14 cellular contexts compared by ENCODE assay signal in the genomic region with DNA sequence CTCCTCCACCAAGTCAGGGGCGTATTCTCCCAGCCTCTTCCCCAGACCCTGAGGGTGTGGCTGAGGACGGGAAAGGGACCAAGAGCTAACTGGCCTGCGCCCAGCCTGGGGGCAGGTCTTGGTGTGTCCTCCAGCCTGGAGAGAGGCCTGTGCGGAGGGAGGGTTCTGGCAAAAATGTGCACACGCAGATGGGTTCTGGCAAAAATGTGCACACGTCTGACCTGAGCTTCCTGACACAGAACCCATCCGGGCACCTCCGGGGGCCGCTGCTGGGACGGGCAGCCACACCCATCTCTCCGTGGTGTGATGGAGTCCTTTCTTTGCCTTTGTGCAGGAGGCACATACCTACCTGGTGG. TPM values are rescaled to one million over a fixed set of nuclear protein-coding genes. Genes with fewer than 3 reads are reported as not detected.
A peak's percentile ranks its signal among the peaks of the same experiment; 100 is the strongest.
DNase-seq lines count a peak whose midpoint lies in the region; ATAC-seq and TF ChIP-seq lines count a peak whose summit lies in the region.
"Had no signal": no experiment of that assay in that cellular context is flagged by ENCODE, and none has a peak within 500 bp of the region (broad histone marks: within the 10 kb centered on the region; RNA-seq: fewer than 3 reads in every experiment).

No MANE protein-coding gene starts in this region.

- no peaks in the 10 kb centered on the region for H3K36me3 Mint-ChIP-seq in H9 (ENCODE audit: insufficient read depth in 1 of 3, low read depth in 3 of 3)
- no peaks in the 10 kb centered on the region for H3K36me3 Mint-ChIP-seq in activated T-helper 2 cell treated with anti-CD3 and anti-CD28 coated beads, Interferon-gamma antibody, Interleukin-2, Interleukin-4, amounts not matched to agents 10 μg/mL and 5 μg/mL and 100 μg/mL, durations not matched to agents 14 hours and 24 hours and 36 hours (ENCODE audit: low read depth)

- no peak for TF ChIP-seq CTCF in H9 (conservative IDR thresholded peaks at IDR 0.05)
- TF ChIP-seq CTCF in uterus (IDR thresholded peaks at IDR 0.05), result no peak

- peak; percentile 65 for ATAC-seq in left ventricle myocardium superior
- ATAC-seq in HG03469 (IDR thresholded peaks at IDR 0.05; ENCODE audit: unreplicated experiment), result no peak

- H3K27me3 ChIP-seq in H9 (ENCODE audit: insufficient read depth, low read length) (no peaks in the 10 kb centered on the region), uterus (no peaks in the 10 kb centered on the region)

- H2BK20ac ChIP-seq in H9 (ENCODE audit: low read depth, low read length, poor library complexity, severe bottlenecking), result no peak overlapping the region

- H3K27me3 Mint-ChIP-seq in H9 (ENCODE audit: low read depth), result peaks cover 29% of the 10 kb centered on the region
- H3K27me3 Mint-ChIP-seq in activated T-helper 2 cell treated with anti-CD3 and anti-CD28 coated beads, Interferon-gamma antibody, Interleukin-2, Interleukin-4, amounts not matched to agents 10 μg/mL and 5 μg/mL and 100 μg/mL, durations not matched to agents 14 hours and 24 hours and 36 hours (ENCODE audit: low read depth), result peaks cover 5% of the 10 kb centered on the region

- H3K36me3 ChIP-seq in uterus, result no peaks in the 10 kb centered on the region

- DNase-seq in H9 (no peak), left ventricle myocardium superior (no peak), posterior vena cava (ENCODE audit: low spot score) (peak; percentile 75), medulla oblongata (ENCODE audit: extremely low spot score) (no peak), DMS79 (lab: John Stamatoyannopoulos, UW) (no peak), uterus (no peak)
- peak; percentile 8 for DNase-seq in activated T-helper 2 cell treated with anti-CD3 and anti-CD28 coated beads, Interferon-gamma antibody, Interleukin-2, Interleukin-4, amounts not matched to agents 10 μg/mL and 5 μg/mL and 100 μg/mL, durations not matched to agents 14 hours and 24 hours and 36 hours (ENCODE audit: low spot score)
- DNase-seq: activated B cell treated with CpG ODN at 0.5 μM for 24 hours; activated T-cell treated with anti-CD3 and anti-CD28 coated beads, Interleukin-2, amount 50 U/mL, for 24 hours; anterior cingulate cortex; CD4-positive, alpha-beta T cell; NCI-H2227 treated with DMSO at 0.1 percent for 48 hours had no signal

- intact Hi-C loops in activated T-helper 2 cell treated with anti-CD3 and anti-CD28 coated beads, Interferon-gamma antibody, Interleukin-2, Interleukin-4, amounts not matched to agents 10 μg/mL and 5 μg/mL and 100 μg/mL, durations not matched to agents 14 hours and 24 hours and 36 hours (cut with micrococcal nuclease), result no loop called here
- intact Hi-C loops in left ventricle myocardium superior (cut with micrococcal nuclease) (no loop called here), posterior vena cava (cut with DNase I) (no loop called here), uterus (cut with DNase I; ENCODE audit: low total_unique reads) (no loop called here)

- no peak overlapping the region for H2BK5ac ChIP-seq in H9 (ENCODE audit: insufficient read length, low read length)

- H3T11ph ChIP-seq in H9 (ENCODE audit: low read length), result no peak overlapping the region

- no peak overlapping the region for H2AFZ ChIP-seq in H9 (ENCODE audit: low read length)

- no peak overlapping the region for H3K23ac ChIP-seq in H9 (ENCODE audit: insufficient read length, low read depth, low read length)

- H3K9me3 ChIP-seq in H9 (ENCODE audit: control insufficient read depth, low read depth, low read length) (no peaks in the 10 kb centered on the region), uterus (no peaks in the 10 kb centered on the region)

- H3K4ac ChIP-seq in H9 (ENCODE audit: low read depth, low read length), result no peak overlapping the region

- H2AK5ac ChIP-seq in H9 (ENCODE audit: insufficient read length, low read length), result no peak overlapping the region

- H2BK15ac ChIP-seq in H9 (ENCODE audit: low read depth, low read length), result no peak overlapping the region

- H4K5ac ChIP-seq in H9 (ENCODE audit: insufficient read length, low read depth, low read length), result no peak overlapping the region

- no peaks in the 10 kb centered on the region for H4K20me1 ChIP-seq in H9 (ENCODE audit: control insufficient read depth, insufficient read depth, insufficient read length)

- H4K91ac ChIP-seq in H9 (ENCODE audit: insufficient read length, low read depth, low read length), result no peak overlapping the region

- H3K4me1 Mint-ChIP-seq in H9, result peaks cover 3 to 7% of the 10 kb centered on the region in 2 experiments; a peak in 3 of 4 replicates
- no peaks in the 10 kb centered on the region for H3K4me1 Mint-ChIP-seq in activated T-helper 2 cell treated with anti-CD3 and anti-CD28 coated beads, Interferon-gamma antibody, Interleukin-2, Interleukin-4, amounts not matched to agents 10 μg/mL and 5 μg/mL and 100 μg/mL, durations not matched to agents 14 hours and 24 hours and 36 hours (ENCODE audit: low read depth)
- H3K4me1 Mint-ChIP-seq: activated B cell treated with CpG ODN at 0.5 μM for 24 hours had no signal

- no peak overlapping the region for H3K9ac ChIP-seq in H9 (ENCODE audit: extremely low read depth, insufficient read length, low read length)

- H3K23me2 ChIP-seq in H9 (ENCODE audit: insufficient read length, low read depth, low read length, poor library complexity, severe bottlenecking), result peaks cover 6% of the 10 kb centered on the region

- no peak overlapping the region for H3K4me3 ChIP-seq in uterus

- H3K18ac ChIP-seq in H9 (ENCODE audit: insufficient read length, low read depth, low read length), result no peak overlapping the region

- no peak overlapping the region for H4K8ac ChIP-seq in H9 (replicated peaks; ENCODE audit: insufficient read length, low read depth, low read length)

- H3K14ac ChIP-seq in H9 (ENCODE audit: insufficient read depth, low read length), result no peak overlapping the region

- no peaks in the 10 kb centered on the region for H3K4me1 ChIP-seq in H9 (ENCODE audit: insufficient read depth, low read length)
- H3K4me1 ChIP-seq in uterus, result no peaks in the 10 kb centered on the region

- no peak overlapping the region for H3K56ac ChIP-seq in H9 (ENCODE audit: insufficient read length, low read depth, low read length)

- no CpG with 5 or more reads among the region's 11 CpGs for WGBS in H9 (ENCODE audit: extremely low coverage, insufficient read length, low lambda C conversion rate)

- H3K79me2 ChIP-seq in H9 (ENCODE audit: insufficient read depth, low read length), result no peaks in the 10 kb centered on the region

- H3K27ac ChIP-seq in H9 (ENCODE audit: insufficient read length, low read depth, low read length), result no peak overlapping the region
- H3K27ac ChIP-seq in uterus, result no peak overlapping the region

- H2BK120ac ChIP-seq in H9 (ENCODE audit: low read depth, low read length, poor library complexity, severe bottlenecking), result no peak overlapping the region

- no peak overlapping the region for H3K27ac Mint-ChIP-seq in H9
- H3K27ac Mint-ChIP-seq in activated T-helper 2 cell treated with anti-CD3 and anti-CD28 coated beads, Interferon-gamma antibody, Interleukin-2, Interleukin-4, amounts not matched to agents 10 μg/mL and 5 μg/mL and 100 μg/mL, durations not matched to agents 14 hours and 24 hours and 36 hours, result no peak overlapping the region
- H3K27ac Mint-ChIP-seq: activated B cell treated with CpG ODN at 0.5 μM for 24 hours; activated T-cell treated with anti-CD3 and anti-CD28 coated beads, Interleukin-2, amount 50 U/mL, for 24 hours; CD4-positive, alpha-beta T cell had no signal

- H3K9me3 Mint-ChIP-seq in H9, result no peaks in the 10 kb centered on the region; a peak in 1 of 5 replicates
- H3K9me3 Mint-ChIP-seq in activated T-helper 2 cell treated with anti-CD3 and anti-CD28 coated beads, Interferon-gamma antibody, Interleukin-2, Interleukin-4, amounts not matched to agents 10 μg/mL and 5 μg/mL and 100 μg/mL, durations not matched to agents 14 hours and 24 hours and 36 hours, result no peaks in the 10 kb centered on the region
- H3K9me3 Mint-ChIP-seq: activated B cell treated with CpG ODN at 0.5 μM for 24 hours; activated T-cell treated with anti-CD3 and anti-CD28 coated beads, Interleukin-2, amount 50 U/mL, for 24 hours; CD4-positive, alpha-beta T cell; neural crest cell had no signal

- peak overlapping the region; percentile 17 to 65; a peak in 4 of 5 replicates for H3K4me3 Mint-ChIP-seq in H9
- H3K4me3 Mint-ChIP-seq in activated T-helper 2 cell treated with anti-CD3 and anti-CD28 coated beads, Interferon-gamma antibody, Interleukin-2, Interleukin-4, amounts not matched to agents 10 μg/mL and 5 μg/mL and 100 μg/mL, durations not matched to agents 14 hours and 24 hours and 36 hours (ENCODE audit: low read depth), result no peak overlapping the region
- H3K4me3 Mint-ChIP-seq: activated B cell treated with CpG ODN at 0.5 μM for 24 hours; activated T-cell treated with anti-CD3 and anti-CD28 coated beads, Interleukin-2, amount 50 U/mL, for 24 hours; CD4-positive, alpha-beta T cell; neural crest cell had no signal

- TF ChIP-seq POLR2A in uterus (IDR thresholded peaks at IDR 0.05), result no peak

- no peaks in the 10 kb centered on the region for H3K79me1 ChIP-seq in H9 (ENCODE audit: insufficient read depth, low read depth, low read length, poor library complexity, severe bottlenecking)

- H3K4me2 ChIP-seq in H9 (ENCODE audit: insufficient read depth, insufficient read length, low read length), result peak overlapping the region; percentile 26

- no peak overlapping the region for H2BK12ac ChIP-seq in H9 (ENCODE audit: insufficient read length, low read depth, low read length)

RNA-seq across cellular contexts. Expression of a gene that starts 23.1 kb away (rescaled TPM):
- total RNA-seq in H9 (2021) (0.09 and 0.13 TPM in 2 replicates), left ventricle myocardium superior (0.25 TPM), posterior vena cava (1 to 10 TPM in 1 of 2 donors, under 1 TPM in 1; 0.83 to 2.8 TPM), uterus (under 1 TPM in 2 of 4 donors, not detected in 2; 0.18 to 0.62 TPM)
- not detected in 2 replicates for total RNA-seq in activated T-helper 2 cell treated with anti-CD3 and anti-CD28 coated beads, Interferon-gamma antibody, Interleukin-2, Interleukin-4, amounts not matched to agents 10 μg/mL and 5 μg/mL and 100 μg/mL, durations not matched to agents 14 hours and 24 hours and 36 hours
- total RNA-seq: activated B cell treated with CpG ODN at 0.5 μM for 24 hours; CD4-positive, alpha-beta T cell; neural crest cell had no signal

Comparison
In these comparisons a context has a peak if more than half of its experiments do, and no peak if none do; other contexts are left out.
1. DNase-seq: peak in activated T-helper 2 cell treated with anti-CD3 and anti-CD28 coated beads, Interferon-gamma antibody, Interleukin-2, Interleukin-4, amounts not matched to agents 10 μg/mL and 5 μg/mL and 100 μg/mL, durations not matched to agents 14 hours and 24 hours and 36 hours (single experiment) and posterior vena cava (single experiment); none in H9 (single experiment), left ventricle myocardium superior (single experiment), medulla oblongata (single experiment), DMS79 (single experiment) and uterus (0 of 2).